In the genomic region with DNA sequence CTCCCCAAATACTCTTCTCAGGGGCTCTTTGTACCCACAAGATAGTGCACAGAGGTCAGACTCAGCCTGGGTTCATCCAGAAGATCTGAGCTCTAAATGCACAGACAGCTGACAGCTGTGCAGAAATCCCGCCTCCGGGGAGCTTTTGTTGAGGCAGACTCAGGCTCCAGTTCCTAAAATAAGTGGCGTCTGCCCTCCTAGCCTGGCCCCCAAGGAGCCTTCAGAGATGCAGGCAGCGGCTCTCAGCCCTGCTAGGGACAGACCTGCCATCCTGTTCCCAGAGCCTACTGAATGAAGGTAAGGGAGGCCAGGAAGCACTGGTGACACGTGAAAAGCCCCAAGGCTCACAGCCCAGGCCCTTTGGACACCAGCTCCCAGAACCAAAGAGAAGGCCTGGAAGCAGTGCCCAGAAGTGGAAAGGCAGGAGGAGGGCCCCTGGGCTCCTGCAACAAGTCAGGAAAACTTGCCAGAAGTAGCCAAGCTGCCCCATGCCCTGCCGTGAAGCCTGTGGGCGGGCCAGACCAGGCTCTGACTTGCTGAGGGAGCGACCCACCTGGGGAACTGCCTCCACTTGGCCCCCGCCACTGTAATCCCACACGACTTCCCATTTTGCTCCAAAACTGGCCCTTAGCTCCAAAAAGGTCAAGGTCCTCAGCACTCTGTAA, we compare ENCODE assay signal across 17 cellular contexts. TPM values are rescaled to one million over a fixed set of nuclear protein-coding genes. Genes with fewer than 3 reads are reported as not detected.
DNase-seq lines count a peak whose midpoint lies in the region; ATAC-seq and TF ChIP-seq lines count a peak whose summit lies in the region.
"Had no signal": no experiment of that assay in that cellular context is flagged by ENCODE, and none has a peak within 500 bp of the region (broad histone marks: within the 10 kb centered on the region; RNA-seq: fewer than 3 reads in every experiment).

No MANE protein-coding gene starts in this region.

- peaks cover 5% of the 10 kb centered on the region for H3K36me3 Mint-ChIP-seq in activated CD4-positive, alpha-beta T cell treated with anti-CD3 and anti-CD28 coated beads for 36 hours (ENCODE audit: low read depth)

- H3K27me3 Mint-ChIP-seq in activated CD4-positive, alpha-beta T cell treated with anti-CD3 and anti-CD28 coated beads for 36 hours: no peaks in the 10 kb centered on the region

- H3K36me3 ChIP-seq in HEK293 (ENCODE audit: control insufficient read depth in 2 of 2, insufficient read depth in 1 of 2, low read length in 2 of 2): peaks cover 0 to 42% of the 10 kb centered on the region in 2 experiments; a peak in 1 of 3 replicates
- no peaks in the 10 kb centered on the region for H3K36me3 ChIP-seq in breast epithelium
- H3K36me3 ChIP-seq in lung (ENCODE audit: control insufficient read depth in 2 of 2, insufficient read depth in 2 of 2, low read length in 2 of 2): peaks cover 0 to 16% of the 10 kb centered on the region in 2 donors

- H3K9me3 Mint-ChIP-seq in activated CD4-positive, alpha-beta T cell treated with anti-CD3 and anti-CD28 coated beads for 36 hours (ENCODE audit: low read depth): no peaks in the 10 kb centered on the region

- no peak for ATAC-seq in lung (ENCODE audit: insufficient read depth, low FRiP score)
- no peak for ATAC-seq in activated CD4-positive, alpha-beta T cell treated with anti-CD3 and anti-CD28 coated beads for 36 hours
- no peak for ATAC-seq in HG02798 (IDR thresholded peaks at IDR 0.05; ENCODE audit: poor library complexity, unreplicated experiment)
- ATAC-seq in HG02610 (IDR thresholded peaks at IDR 0.05; ENCODE audit: unreplicated experiment): no peak
- ATAC-seq: activated CD8-positive, alpha-beta T cell treated with anti-CD3 and anti-CD28 coated beads, Interleukin-2, amount 10 ng/mL, durations not matched to agents 7 days and 5 days had no signal

- 0 out of 2 replicates have a peak, but pooled peaks cover 2% of the 10 kb centered on the region for H3K4me1 ChIP-seq in HEK293 (ENCODE audit: control insufficient read depth, insufficient read depth, low read length)
- peaks cover 6 to 11% of the 10 kb centered on the region in 2 donors for H3K4me1 ChIP-seq in breast epithelium
- H3K4me1 ChIP-seq in lung (ENCODE audit: control insufficient read depth in 2 of 2, insufficient read depth in 2 of 2, low read length in 2 of 2): peaks cover 35% of the 10 kb centered on the region in 2 donors

- TF ChIP-seq CTCF in HEK293 (tag by site-specific recombination; IDR thresholded peaks at IDR 0.05) (no peak), breast epithelium (IDR thresholded peaks at IDR 0.05) (no peak), lung (IDR thresholded peaks at IDR 0.05; ENCODE audit: control extremely low read depth, extremely low read depth) (no peak)

- intact Hi-C loops in breast epithelium (cut with DNase I; ENCODE audit: low total_unique reads): no loop called here
- intact Hi-C loops in activated CD4-positive, alpha-beta T cell treated with anti-CD3 and anti-CD28 coated beads for 36 hours (cut with DNase I, micrococcal nuclease): no loop called here

- H3K4me3 Mint-ChIP-seq in activated CD4-positive, alpha-beta T cell treated with anti-CD3 and anti-CD28 coated beads for 36 hours: no peak overlapping the region
- H3K4me3 Mint-ChIP-seq: activated CD8-positive, alpha-beta T cell treated with anti-CD3 and anti-CD28 coated beads, Interleukin-2, amount 10 ng/mL, durations not matched to agents 7 days and 5 days had no signal

- DNase-seq in breast epithelium (ENCODE audit: low spot score in 2 of 2): no peak
- DNase-seq in lung (ENCODE audit: low spot score): no peak
- no peak for DNase-seq in globus pallidus (ENCODE audit: low spot score)
- no peak for DNase-seq in activated CD4-positive, alpha-beta T cell treated with anti-CD3 and anti-CD28 coated beads for 36 hours
- DNase-seq: activated CD8-positive, alpha-beta T cell treated with anti-CD3 and anti-CD28 coated beads, Interleukin-2, amount 10 ng/mL, durations not matched to agents 7 days and 5 days; activated gamma-delta T cell; EL; NCI-H1105; NCI-H510A treated with DMSO at 0.1 percent for 48 hours; stimulated activated CD4-positive, alpha-beta T cell treated with anti-CD3 and anti-CD28 coated beads, Interleukin-4, amount 100 ng/mL, for 1 hour; T-helper 9 cell had no signal

- H3K4me3 ChIP-seq in HEK293 (ENCODE audit: low read depth, low read length) (no peak overlapping the region), breast epithelium (no peak overlapping the region), lung (no peak overlapping the region), skin epidermis (no peak overlapping the region)
- H3K4me3 ChIP-seq: hepatocyte had no signal

- TF ChIP-seq POLR2A in breast epithelium (IDR thresholded peaks at IDR 0.05): no peak

- POLR2A ChIA-PET in HEK293 (lab: Yijun Ruan, JAX): no interaction called here
- POLR2A ChIA-PET in activated CD4-positive, alpha-beta T cell treated with anti-CD3 and anti-CD28 coated beads for 36 hours (lab: Charles Lee): no interaction called here

- no peaks in the 10 kb centered on the region for H3K4me1 Mint-ChIP-seq in activated CD4-positive, alpha-beta T cell treated with anti-CD3 and anti-CD28 coated beads for 36 hours

- H3K27ac ChIP-seq in HEK293 (ENCODE audit: extremely low read depth, low read depth, low read length) (no peak overlapping the region), breast epithelium (peak overlapping the region; percentile 68 to 75), lung (ENCODE audit: low read depth in 1 of 2, low read length in 1 of 2) (peak overlapping the region; percentile 24 to 73), skin epidermis (peak overlapping the region in 14 of 21 experiments; percentile 3 to 67 (median 48))
- H3K27ac ChIP-seq: C4-2B, hepatocyte had no signal

- CTCF ChIA-PET in HEK293 (lab: Yijun Ruan, JAX): interaction anchor here (1.2 kb wide), 1 partner anchor 154 kb away, joined by 3 read pairs; no protein-coding TSS in a partner anchor
- CTCF ChIA-PET in activated CD4-positive, alpha-beta T cell treated with anti-CD3 and anti-CD28 coated beads for 36 hours (lab: Charles Lee): no interaction called here

- H3K27me3 ChIP-seq in breast epithelium (no peaks in the 10 kb centered on the region), lung (ENCODE audit: control insufficient read depth, insufficient read depth) (no peaks in the 10 kb centered on the region)
- H3K27me3 ChIP-seq: hepatocyte had no signal

- WGBS in lung, 2 donors: 76 to 83% methylated on average over 10 of the region's 10 CpGs

- H3K27ac Mint-ChIP-seq in activated CD4-positive, alpha-beta T cell treated with anti-CD3 and anti-CD28 coated beads for 36 hours: no peak overlapping the region
- H3K27ac Mint-ChIP-seq: activated CD8-positive, alpha-beta T cell treated with anti-CD3 and anti-CD28 coated beads, Interleukin-2, amount 10 ng/mL, durations not matched to agents 7 days and 5 days had no signal

- H3K9me3 ChIP-seq in HEK293 (ENCODE audit: control insufficient read depth, insufficient read depth, low read depth, low read length): no peaks in the 10 kb centered on the region
- no peaks in the 10 kb centered on the region for H3K9me3 ChIP-seq in breast epithelium
- H3K9me3 ChIP-seq in lung (ENCODE audit: control insufficient read depth in 2 of 2, insufficient read depth in 1 of 2, low read length in 1 of 2): no peaks in the 10 kb centered on the region

TF ChIP-seq in HEK293, 187 proteins besides CTCF, POLR2A, EP300 and RAD21:
- peak; percentile 12; the same call in 1 of the 2 replicates for TF ChIP-seq EGR2 (tag by site-specific recombination; IDR thresholded peaks at IDR 0.05; ENCODE audit: low read depth)
- TF ChIP-seq SP7 (tag by site-specific recombination; IDR thresholded peaks at IDR 0.05): no peak
- 0 out of 2 replicates have a peak, but pooled peaks have one; percentile 31 for TF ChIP-seq ZFHX2 (tag by site-specific recombination; conservative IDR thresholded peaks at IDR 0.05)
TF ChIP-seq in HEK293: peak in this region for 2.

RNA-seq across cellular contexts. Expression of a gene that starts 51.1 kb away (rescaled TPM):
- total RNA-seq in breast epithelium (10 to 100 TPM; 51.2 to 90.7 (median 70.8) TPM), lung (10 to 100 TPM; 42.0 to 42.9 TPM)
- 10 to 100 TPM; 25.8 to 42.7 TPM for polyA plus RNA-seq in lung
- total RNA-seq in activated CD4-positive, alpha-beta T cell treated with anti-CD3 and anti-CD28 coated beads for 36 hours: 10 to 100 TPM; 22.5 to 23.0 TPM
